In the genomic region with DNA sequence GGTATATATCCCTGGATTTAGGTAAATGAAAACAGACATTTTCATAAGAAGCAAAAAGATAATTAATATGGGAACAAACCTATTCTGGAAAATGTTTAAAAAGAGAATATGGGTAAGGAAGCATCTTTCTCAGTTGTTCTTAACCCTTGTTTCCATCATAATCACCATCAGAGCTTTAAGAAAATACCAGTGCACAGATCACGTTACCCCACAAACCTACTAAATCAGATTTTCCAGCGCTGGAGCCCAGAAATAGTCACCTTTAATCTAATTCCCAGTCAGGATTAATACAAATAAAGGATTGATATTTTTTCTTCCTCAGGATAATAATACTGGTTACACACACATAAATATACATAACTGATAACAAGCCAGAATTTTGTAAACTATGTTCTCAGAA, we compare ENCODE assay signal across 1 cellular context.
TF ChIP-seq lines count a peak whose summit lies in the region.

No MANE protein-coding gene starts in this region.

TF ChIP-seq in SK-N-SH treated with all-trans-retinoic acid at 6 μM for 48 hours, 23 proteins besides CTCF, POLR2A, EP300 and RAD21 (continued from another document):
- no peak for TF ChIP-seq ZNF8 (CRISPR knock-in tag; IDR thresholded peaks at IDR 0.05)
- TF ChIP-seq, protein P1, sequence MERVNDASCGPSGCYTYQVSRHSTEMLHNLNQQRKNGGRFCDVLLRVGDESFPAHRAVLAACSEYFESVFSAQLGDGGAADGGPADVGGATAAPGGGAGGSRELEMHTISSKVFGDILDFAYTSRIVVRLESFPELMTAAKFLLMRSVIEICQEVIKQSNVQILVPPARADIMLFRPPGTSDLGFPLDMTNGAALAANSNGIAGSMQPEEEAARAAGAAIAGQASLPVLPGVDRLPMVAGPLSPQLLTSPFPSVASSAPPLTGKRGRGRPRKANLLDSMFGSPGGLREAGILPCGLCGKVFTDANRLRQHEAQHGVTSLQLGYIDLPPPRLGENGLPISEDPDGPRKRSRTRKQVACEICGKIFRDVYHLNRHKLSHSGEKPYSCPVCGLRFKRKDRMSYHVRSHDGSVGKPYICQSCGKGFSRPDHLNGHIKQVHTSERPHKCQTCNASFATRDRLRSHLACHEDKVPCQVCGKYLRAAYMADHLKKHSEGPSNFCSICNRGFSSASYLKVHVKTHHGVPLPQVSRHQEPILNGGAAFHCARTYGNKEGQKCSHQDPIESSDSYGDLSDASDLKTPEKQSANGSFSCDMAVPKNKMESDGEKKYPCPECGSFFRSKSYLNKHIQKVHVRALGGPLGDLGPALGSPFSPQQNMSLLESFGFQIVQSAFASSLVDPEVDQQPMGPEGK (CRISPR knock-in tag; IDR thresholded peaks at IDR 0.05; ENCODE audit: borderline replicate concordance), result no peak; the same call in 1 of the 2 replicates
